In the genomic region with DNA sequence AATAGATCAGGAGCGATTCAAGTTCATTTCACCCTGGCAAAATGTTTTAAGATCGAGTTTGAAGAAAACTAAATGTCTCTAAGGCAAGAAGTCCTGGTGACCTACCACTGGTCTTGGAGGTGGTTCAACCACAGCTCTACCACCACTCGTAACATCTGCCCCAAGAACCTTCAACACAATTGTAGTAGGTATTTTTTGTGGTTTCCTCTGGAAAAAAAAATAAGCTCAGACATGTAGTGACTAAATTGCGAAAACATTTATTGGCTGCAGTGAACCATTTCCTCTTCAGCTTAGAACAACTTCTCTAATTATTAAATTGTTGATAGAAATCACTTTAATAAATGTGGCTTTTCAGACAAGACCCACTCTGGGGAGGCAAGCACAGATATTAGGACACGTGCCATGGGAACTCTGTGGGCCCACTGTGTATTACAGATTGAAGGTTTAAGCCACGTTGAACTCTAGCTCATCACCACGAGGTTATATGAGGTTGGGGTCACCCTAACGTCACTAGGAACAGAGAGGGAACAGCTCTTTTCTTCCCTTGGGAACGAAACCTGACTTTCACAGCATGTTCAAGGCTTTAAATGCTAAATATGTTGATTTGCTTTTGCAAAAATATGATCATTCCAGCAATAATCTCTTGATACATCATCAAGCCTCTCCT, we compare ENCODE assay signal across 20 cellular contexts.
DNase-seq lines count a peak whose midpoint lies in the region; ATAC-seq lines count a peak whose summit lies in the region.
"Had no signal": no experiment of that assay in that cellular context is flagged by ENCODE, and none has a peak within 500 bp of the region (broad histone marks: within the 10 kb centered on the region; RNA-seq: fewer than 3 reads in every experiment).

No MANE protein-coding gene starts in this region.

- H3K27me3 ChIP-seq in BLaER1: no peaks in the 10 kb centered on the region
- H3K27me3 ChIP-seq: BE2C had no signal

- H3K4me1 Mint-ChIP-seq in immature natural killer cell: peaks cover 25 to 27% of the 10 kb centered on the region in 2 donors

- peaks cover 0 to 11% (median 0%) of the 10 kb centered on the region in 6 donors for H3K9me3 Mint-ChIP-seq in immature natural killer cell
- H3K9me3 Mint-ChIP-seq: effector memory CD8-positive, alpha-beta T cell had no signal

- no peak for ATAC-seq in HG02798 (IDR thresholded peaks at IDR 0.05; ENCODE audit: poor library complexity, unreplicated experiment)
- ATAC-seq: effector memory CD8-positive, alpha-beta T cell had no signal

- H3K36me3 ChIP-seq in BLaER1: no peaks in the 10 kb centered on the region
- H3K36me3 ChIP-seq: BE2C had no signal

- no peaks in the 10 kb centered on the region for H4K20me1 ChIP-seq in BLaER1

- no peak overlapping the region for H3K27ac Mint-ChIP-seq in immature natural killer cell
- H3K27ac Mint-ChIP-seq: effector memory CD8-positive, alpha-beta T cell; HFFc6 had no signal

- H3K9me3 ChIP-seq in BLaER1: peaks cover 6% of the 10 kb centered on the region
- H3K9me3 ChIP-seq: BE2C had no signal

- no peaks in the 10 kb centered on the region for H3K36me3 Mint-ChIP-seq in immature natural killer cell

- H3K4me3 ChIP-seq in BLaER1: no peak overlapping the region
- H3K4me3 ChIP-seq: lung had no signal

- H3K4me3 Mint-ChIP-seq in immature natural killer cell: peak overlapping the region; percentile 0 to 46 (median 3)
- H3K4me3 Mint-ChIP-seq: effector memory CD8-positive, alpha-beta T cell; HFFc6 had no signal

- peak; percentile 55 for DNase-seq in EL
- peak; percentile 85 for DNase-seq in NOMO-1 treated with DMSO at 0.1 percent for 48 hours (lab: John Stamatoyannopoulos, UW; ENCODE audit: unreplicated experiment)
- peak in 2 of 3 donors; percentile 22 to 31 for DNase-seq in immature natural killer cell
- no peak for DNase-seq in NCI-H526 treated with DMSO at 0.1 percent for 48 hours (lab: John Stamatoyannopoulos, UW)
- DNase-seq in HuH-7 (ENCODE audit: low spot score): no peak
- DNase-seq: activated CD4-positive, alpha-beta T cell treated with anti-CD3 and anti-CD28 coated beads for 1 hour; activated gamma-delta T cell treated with Interleukin-2 at 50 U/mL for 16 hours; anterior cingulate cortex; BE2C; cerebellar nuclear complex; effector memory CD8-positive, alpha-beta T cell; GF-D8; HFFc6; NCI-H187 treated with DMSO at 0.1 percent for 48 hours; NCI-H446; OCI-M1; T1000 had no signal

- H3K27me3 Mint-ChIP-seq in immature natural killer cell (ENCODE audit: low read depth in 3 of 3): peaks cover 13 to 19% (median 13%) of the 10 kb centered on the region in 3 donors

- peak overlapping the region; percentile 47; the same call in 1 of the 2 replicates for H3K27ac ChIP-seq in BLaER1

- peaks cover 84% of the 10 kb centered on the region for H3K4me1 ChIP-seq in BLaER1

- peak overlapping the region; percentile 74 for H3K4me2 ChIP-seq in BLaER1

- no peak overlapping the region for H3K9ac ChIP-seq in BLaER1

Comparison
In these comparisons a context has a peak if more than half of its experiments do, and no peak if none do; other contexts are left out.
1. DNase-seq: peak in EL (single experiment), NOMO-1 treated with DMSO at 0.1 percent for 48 hours (single experiment) and immature natural killer cell (2 of 3); none in NCI-H526 treated with DMSO at 0.1 percent for 48 hours (single experiment) and HuH-7 (single experiment).